Comparison of ENCODE assay signal across 8 cellular contexts in the genomic region with DNA sequence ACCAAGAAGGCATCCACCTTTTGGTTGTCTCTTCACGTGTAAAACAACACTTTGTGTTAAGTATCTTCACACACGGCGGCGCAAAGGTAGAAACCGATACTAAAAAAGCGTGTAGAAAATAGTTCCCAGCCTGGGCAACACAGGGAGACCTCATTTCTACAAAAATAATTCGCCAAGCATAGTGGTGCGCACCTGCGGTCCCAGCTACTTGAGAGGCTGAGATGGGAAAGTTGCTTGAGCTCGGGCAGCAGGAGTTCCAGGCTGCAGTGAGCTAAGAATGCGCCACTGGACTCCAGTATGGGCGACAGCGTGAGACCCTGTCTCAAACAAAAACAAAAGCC. TPM values are rescaled to one million over a fixed set of nuclear protein-coding genes. Genes with fewer than 3 reads are reported as not detected.
DNase-seq lines count a peak whose midpoint lies in the region; ATAC-seq, FAIRE-seq and TF ChIP-seq lines count a peak whose summit lies in the region.

No MANE protein-coding gene starts in this region.

- H3K9me3 ChIP-seq in left ventricle myocardium inferior (replicated peaks) (no peaks in the 10 kb centered on the region), spleen (no peaks in the 10 kb centered on the region)

- H3K27ac ChIP-seq in left ventricle myocardium inferior (replicated peaks), result peak overlapping the region; percentile 97
- H3K27ac ChIP-seq in spleen, result peak overlapping the region; percentile 94 to 100 (median 98)

- WGBS in spleen, 5 donors, result 1 to 3% (median 2%) methylated on average over 13 of the region's 13 CpGs

- H3K27me3 ChIP-seq in left ventricle myocardium inferior (ENCODE audit: low read depth) (no peaks in the 10 kb centered on the region), spleen (replicated peaks in 1 of 7) (no peaks in the 10 kb centered on the region)

- DNase-seq in T-cell, result peak in 1 of 34 experiments; percentile 39
- DNase-seq in left ventricle myocardium inferior, result no peak
- DNase-seq in spleen, result no peak
- DNase-seq in T-helper 9 cell, result no peak
- no peak for DNase-seq in Kasumi-1 (lab: John Stamatoyannopoulos, UW)
- no peak for DNase-seq in GM19239 (ENCODE audit: insufficient read length, low spot score)

- no peaks in the 10 kb centered on the region for H3K36me3 Mint-ChIP-seq in T-cell

- peaks cover 26% of the 10 kb centered on the region for H3K36me3 ChIP-seq in left ventricle myocardium inferior
- peaks cover 0 to 13% (median 5%) of the 10 kb centered on the region in 6 donors for H3K36me3 ChIP-seq in spleen

- TF ChIP-seq CTCF in left ventricle myocardium inferior (IDR thresholded peaks at IDR 0.05; ENCODE audit: borderline replicate concordance), result no peak
- no peak for TF ChIP-seq CTCF in spleen (IDR thresholded peaks at IDR 0.05 in 8 of 11, conservative IDR thresholded peaks at IDR 0.05 in 3 of 11)

- H3K4me1 ChIP-seq in left ventricle myocardium inferior (peaks cover 41% of the 10 kb centered on the region), spleen (peaks cover 21 to 47% (median 39%) of the 10 kb centered on the region in 6 donors)

- CTCF ChIA-PET in T-cell (lab: Charles Lee), result interaction anchor here (0.5 to 6.3 kb wide), 7 partner anchors 11 to 266 kb away, joined by 3 to 93 read pairs (median 3); a partner anchor contains a TSS

- intact Hi-C loops in left ventricle myocardium inferior (cut with micrococcal nuclease), result loop anchor here (5.0 kb wide), 1 partner anchor 253 kb away; no protein-coding TSS in a partner anchor
- intact Hi-C loops in spleen (cut with DNase I; ENCODE audit: low total_unique reads), result loop anchor here (5.0 kb wide), 2 partner anchors 248 to 263 kb away; a partner anchor contains a TSS

- no peaks in the 10 kb centered on the region for H3K27me3 Mint-ChIP-seq in T-cell

- H3K4me3 Mint-ChIP-seq in T-cell, result peak overlapping the region; percentile 91 to 98 (median 93)

- ATAC-seq in GM18858 (IDR thresholded peaks at IDR 0.05; ENCODE audit: unreplicated experiment), result peak; percentile 5
- ATAC-seq in HG02840 (IDR thresholded peaks at IDR 0.05; ENCODE audit: low FRiP score, unreplicated experiment), result peak; percentile 14
- peak; percentile 6 to 51 (median 22) for ATAC-seq in T-cell (replicated peaks in 1 of 4)

- H3K27ac Mint-ChIP-seq in T-cell, result peak overlapping the region; percentile 98 to 99

- H3K4me3 ChIP-seq in left ventricle myocardium inferior (peak overlapping the region; percentile 85), spleen (peak overlapping the region; percentile 84 to 97 (median 93))

- H3K4me1 Mint-ChIP-seq in T-cell, result peaks cover 36 to 45% (median 44%) of the 10 kb centered on the region in 3 donors

- POLR2A ChIA-PET in T-cell (lab: Charles Lee), result interaction anchor here (0.6 to 2.5 kb wide), 10 partner anchors 8 to 450 kb away, joined by 3 to 30 read pairs (median 4); a partner anchor contains a TSS

- no peak for TF ChIP-seq POLR2A in spleen (IDR thresholded peaks at IDR 0.05)

- H3K9me3 Mint-ChIP-seq in T-cell, result no peaks in the 10 kb centered on the region

- no peak for FAIRE-seq in GM19239 (lab: Jason Lieb, UNC)

RNA-seq across cellular contexts. Expression of a gene that starts 0.6 kb away (rescaled TPM):
- 100 to 1,000 TPM; 104 to 123 (median 114) TPM for total RNA-seq in T-cell
- total RNA-seq in left ventricle myocardium inferior, result 30.4 TPM
- 100 to 1,000 TPM in 2 of 7 donors, 10 to 100 TPM in 5; 55.1 to 101 (median 76.6) TPM for total RNA-seq in spleen
- polyA plus RNA-seq in spleen, result 100 to 1,000 TPM in 1 of 3 donors, 10 to 100 TPM in 2; 58.0 to 123 (median 64.7) TPM

RNA-seq across cellular contexts. Expression of a gene that starts 46.3 kb away (rescaled TPM):
- total RNA-seq in T-cell (10 to 100 TPM in 2 of 5 donors, 1 to 10 TPM in 3; 6.2 to 15.6 (median 9.3) TPM), left ventricle myocardium inferior (37.5 TPM), spleen (10 to 100 TPM in 6 of 7 donors, 1 to 10 TPM in 1; 9.7 to 30.4 (median 18.8) TPM)
- polyA plus RNA-seq in spleen, result 10 to 100 TPM in 1 of 3 donors, 1 to 10 TPM in 2; 6.0 to 10.6 (median 8.4) TPM

RNA-seq across cellular contexts. Expression of a gene that starts 46.5 kb away (rescaled TPM):
- 1 to 10 TPM in 1 of 5 donors, under 1 TPM in 4; 0.18 to 1.6 (median 0.93) TPM for total RNA-seq in T-cell
- 3.4 TPM for total RNA-seq in left ventricle myocardium inferior
- total RNA-seq in spleen, result 1 to 10 TPM; 2.8 to 5.5 (median 4.5) TPM
- 1 to 10 TPM in 2 of 3 donors, under 1 TPM in 1; 0.89 to 1.7 (median 1.3) TPM for polyA plus RNA-seq in spleen
